ENCODE assay signal across 1 cellular context in the genomic region with DNA sequence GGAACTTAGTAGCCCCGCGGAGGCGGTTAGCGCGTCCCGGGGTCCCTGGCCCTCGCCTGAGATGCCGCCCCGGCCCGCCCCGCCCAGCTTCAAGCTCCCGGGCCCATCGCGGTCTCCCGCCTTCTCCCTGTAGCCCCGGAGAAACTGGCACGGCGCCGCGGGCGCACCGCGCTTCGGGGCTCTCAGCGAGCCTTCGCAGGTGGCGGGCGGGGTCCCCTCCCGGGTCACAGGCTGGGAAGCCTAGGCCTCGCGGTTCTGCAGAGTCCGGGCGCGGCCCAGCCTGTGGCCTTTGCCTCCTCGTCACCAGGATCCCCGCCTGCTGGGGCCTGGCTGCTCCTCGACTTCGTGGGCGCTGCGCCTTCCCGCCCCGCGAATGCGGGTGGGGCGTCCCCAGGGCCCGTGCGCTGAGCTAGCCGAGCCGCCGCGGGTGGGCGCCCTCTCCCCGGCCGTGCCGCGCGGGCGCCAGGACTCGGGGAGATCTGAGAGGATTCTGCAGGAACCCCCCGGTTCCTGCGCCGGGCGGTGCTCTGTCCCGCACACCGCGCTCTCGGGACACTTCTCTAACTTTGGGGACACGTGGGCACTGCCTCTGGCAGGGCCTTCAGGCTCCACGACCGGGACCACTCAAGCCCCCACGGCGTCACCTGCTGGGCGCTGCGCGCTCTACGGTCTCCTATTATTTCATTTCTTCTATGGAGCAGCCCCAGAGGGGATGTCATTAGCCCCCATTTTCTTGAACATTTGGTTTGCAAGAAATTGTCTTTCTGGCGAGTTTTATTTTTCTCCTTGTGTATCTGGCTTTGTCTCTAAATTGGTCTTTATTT.
A peak's percentile ranks its signal among the peaks of the same experiment; 100 is the strongest.
TF ChIP-seq lines count a peak whose summit lies in the region.

No MANE protein-coding gene starts in this region.

TF ChIP-seq in K562, 482 proteins besides CTCF, POLR2A, EP300 and RAD21 (continued from another document and continues in another):
- TF ChIP-seq, protein P1, sequence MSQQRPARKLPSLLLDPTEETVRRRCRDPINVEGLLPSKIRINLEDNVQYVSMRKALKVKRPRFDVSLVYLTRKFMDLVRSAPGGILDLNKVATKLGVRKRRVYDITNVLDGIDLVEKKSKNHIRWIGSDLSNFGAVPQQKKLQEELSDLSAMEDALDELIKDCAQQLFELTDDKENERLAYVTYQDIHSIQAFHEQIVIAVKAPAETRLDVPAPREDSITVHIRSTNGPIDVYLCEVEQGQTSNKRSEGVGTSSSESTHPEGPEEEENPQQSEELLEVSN (IDR thresholded peaks at IDR 0.05; ENCODE audit: borderline replicate concordance in 1 of 2, extremely low read depth in 1 of 2, insufficient read depth in 1 of 2, insufficient read length in 1 of 2, low read depth in 1 of 2, low read length in 1 of 2, poor library complexity in 1 of 2, severe bottlenecking in 1 of 2) = peak; percentile 88 to 93
- TF ChIP-seq, protein P2, sequence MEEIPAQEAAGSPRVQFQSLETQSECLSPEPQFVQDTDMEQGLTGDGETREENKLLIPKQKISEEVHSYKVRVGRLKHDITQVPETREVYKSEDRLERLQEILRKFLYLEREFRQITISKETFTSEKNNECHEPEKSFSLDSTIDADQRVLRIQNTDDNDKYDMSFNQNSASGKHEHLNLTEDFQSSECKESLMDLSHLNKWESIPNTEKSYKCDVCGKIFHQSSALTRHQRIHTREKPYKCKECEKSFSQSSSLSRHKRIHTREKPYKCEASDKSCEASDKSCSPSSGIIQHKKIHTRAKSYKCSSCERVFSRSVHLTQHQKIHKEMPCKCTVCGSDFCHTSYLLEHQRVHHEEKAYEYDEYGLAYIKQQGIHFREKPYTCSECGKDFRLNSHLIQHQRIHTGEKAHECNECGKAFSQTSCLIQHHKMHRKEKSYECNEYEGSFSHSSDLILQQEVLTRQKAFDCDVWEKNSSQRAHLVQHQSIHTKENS (CRISPR knock-in tag; IDR thresholded peaks at IDR 0.05) = no peak
- TF ChIP-seq GATA2 (CRISPR knock-in tag; IDR thresholded peaks at IDR 0.05) (no peak), ZFPM2 (CRISPR knock-in tag; IDR thresholded peaks at IDR 0.05) (no peak), ZBTB17 (CRISPR knock-in tag; IDR thresholded peaks at IDR 0.05) (no peak), CEBPB (tag; IDR thresholded peaks at IDR 0.05) (no peak), TCF7L2 (IDR thresholded peaks at IDR 0.05; ENCODE audit: low read depth, low read length) (no peak), ZNF3 (CRISPR knock-in tag; IDR thresholded peaks at IDR 0.05) (no peak), ARNT (IDR thresholded peaks at IDR 0.05) (no peak), HIVEP1 (CRISPR knock-in tag; IDR thresholded peaks at IDR 0.05) (no peak), ZBTB8A (IDR thresholded peaks at IDR 0.05; ENCODE audit: partially characterized antibody) (no peak), STAT5A (IDR thresholded peaks at IDR 0.05; ENCODE audit: borderline replicate concordance, low read length) (no peak), ZNF224 (CRISPR knock-in tag; IDR thresholded peaks at IDR 0.05) (peak; percentile 22; the same call in 1 of the 2 replicates), HDAC8 (tag; IDR thresholded peaks at IDR 0.05) (no peak), ESRRB (CRISPR knock-in tag; IDR thresholded peaks at IDR 0.05; ENCODE audit: borderline replicate concordance) (no peak), HDGF (IDR thresholded peaks at IDR 0.05) (no peak), NR2C2 (CRISPR knock-in tag; IDR thresholded peaks at IDR 0.05) (no peak), NR2C2 (tag; IDR thresholded peaks at IDR 0.05) (no peak), SREBF2 (CRISPR knock-in tag; IDR thresholded peaks at IDR 0.05) (no peak), ZBED1 (IDR thresholded peaks at IDR 0.05) (no peak), FOSL1 (tag; conservative IDR thresholded peaks at IDR 0.05) (peak; percentile 19; the same call in 1 of the 2 replicates), TBL1XR1 (IDR thresholded peaks at IDR 0.05; ENCODE audit: low read length in 2 of 2) (no peak), TAF9B (IDR thresholded peaks at IDR 0.05; ENCODE audit: partially characterized antibody) (no peak)
- TF ChIP-seq, protein P3, sequence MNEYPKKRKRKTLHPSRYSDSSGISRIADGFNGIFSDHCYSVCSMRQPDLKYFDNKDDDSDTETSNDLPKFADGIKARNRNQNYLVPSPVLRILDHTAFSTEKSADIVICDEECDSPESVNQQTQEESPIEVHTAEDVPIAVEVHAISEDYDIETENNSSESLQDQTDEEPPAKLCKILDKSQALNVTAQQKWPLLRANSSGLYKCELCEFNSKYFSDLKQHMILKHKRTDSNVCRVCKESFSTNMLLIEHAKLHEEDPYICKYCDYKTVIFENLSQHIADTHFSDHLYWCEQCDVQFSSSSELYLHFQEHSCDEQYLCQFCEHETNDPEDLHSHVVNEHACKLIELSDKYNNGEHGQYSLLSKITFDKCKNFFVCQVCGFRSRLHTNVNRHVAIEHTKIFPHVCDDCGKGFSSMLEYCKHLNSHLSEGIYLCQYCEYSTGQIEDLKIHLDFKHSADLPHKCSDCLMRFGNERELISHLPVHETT (CRISPR knock-in tag; conservative IDR thresholded peaks at IDR 0.05 in 1 of 2, IDR thresholded peaks at IDR 0.05 in 1 of 2) = no peak
- TF ChIP-seq, protein P4, sequence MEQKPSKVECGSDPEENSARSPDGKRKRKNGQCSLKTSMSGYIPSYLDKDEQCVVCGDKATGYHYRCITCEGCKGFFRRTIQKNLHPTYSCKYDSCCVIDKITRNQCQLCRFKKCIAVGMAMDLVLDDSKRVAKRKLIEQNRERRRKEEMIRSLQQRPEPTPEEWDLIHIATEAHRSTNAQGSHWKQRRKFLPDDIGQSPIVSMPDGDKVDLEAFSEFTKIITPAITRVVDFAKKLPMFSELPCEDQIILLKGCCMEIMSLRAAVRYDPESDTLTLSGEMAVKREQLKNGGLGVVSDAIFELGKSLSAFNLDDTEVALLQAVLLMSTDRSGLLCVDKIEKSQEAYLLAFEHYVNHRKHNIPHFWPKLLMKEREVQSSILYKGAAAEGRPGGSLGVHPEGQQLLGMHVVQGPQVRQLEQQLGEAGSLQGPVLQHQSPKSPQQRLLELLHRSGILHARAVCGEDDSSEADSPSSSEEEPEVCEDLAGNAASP (IDR thresholded peaks at IDR 0.05) = no peak
- TF ChIP-seq, protein P5, sequence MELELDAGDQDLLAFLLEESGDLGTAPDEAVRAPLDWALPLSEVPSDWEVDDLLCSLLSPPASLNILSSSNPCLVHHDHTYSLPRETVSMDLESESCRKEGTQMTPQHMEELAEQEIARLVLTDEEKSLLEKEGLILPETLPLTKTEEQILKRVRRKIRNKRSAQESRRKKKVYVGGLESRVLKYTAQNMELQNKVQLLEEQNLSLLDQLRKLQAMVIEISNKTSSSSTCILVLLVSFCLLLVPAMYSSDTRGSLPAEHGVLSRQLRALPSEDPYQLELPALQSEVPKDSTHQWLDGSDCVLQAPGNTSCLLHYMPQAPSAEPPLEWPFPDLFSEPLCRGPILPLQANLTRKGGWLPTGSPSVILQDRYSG (tag; conservative IDR thresholded peaks at IDR 0.05; ENCODE audit: low read depth) = no peak
- TF ChIP-seq, protein P6, sequence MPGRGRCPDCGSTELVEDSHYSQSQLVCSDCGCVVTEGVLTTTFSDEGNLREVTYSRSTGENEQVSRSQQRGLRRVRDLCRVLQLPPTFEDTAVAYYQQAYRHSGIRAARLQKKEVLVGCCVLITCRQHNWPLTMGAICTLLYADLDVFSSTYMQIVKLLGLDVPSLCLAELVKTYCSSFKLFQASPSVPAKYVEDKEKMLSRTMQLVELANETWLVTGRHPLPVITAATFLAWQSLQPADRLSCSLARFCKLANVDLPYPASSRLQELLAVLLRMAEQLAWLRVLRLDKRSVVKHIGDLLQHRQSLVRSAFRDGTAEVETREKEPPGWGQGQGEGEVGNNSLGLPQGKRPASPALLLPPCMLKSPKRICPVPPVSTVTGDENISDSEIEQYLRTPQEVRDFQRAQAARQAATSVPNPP (IDR thresholded peaks at IDR 0.05; ENCODE audit: borderline replicate concordance, insufficient read depth, insufficient read length) = no peak
- TF ChIP-seq, protein P7, sequence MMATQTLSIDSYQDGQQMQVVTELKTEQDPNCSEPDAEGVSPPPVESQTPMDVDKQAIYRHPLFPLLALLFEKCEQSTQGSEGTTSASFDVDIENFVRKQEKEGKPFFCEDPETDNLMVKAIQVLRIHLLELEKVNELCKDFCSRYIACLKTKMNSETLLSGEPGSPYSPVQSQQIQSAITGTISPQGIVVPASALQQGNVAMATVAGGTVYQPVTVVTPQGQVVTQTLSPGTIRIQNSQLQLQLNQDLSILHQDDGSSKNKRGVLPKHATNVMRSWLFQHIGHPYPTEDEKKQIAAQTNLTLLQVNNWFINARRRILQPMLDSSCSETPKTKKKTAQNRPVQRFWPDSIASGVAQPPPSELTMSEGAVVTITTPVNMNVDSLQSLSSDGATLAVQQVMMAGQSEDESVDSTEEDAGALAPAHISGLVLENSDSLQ (IDR thresholded peaks at IDR 0.05) = no peak
- TF ChIP-seq, protein P8, sequence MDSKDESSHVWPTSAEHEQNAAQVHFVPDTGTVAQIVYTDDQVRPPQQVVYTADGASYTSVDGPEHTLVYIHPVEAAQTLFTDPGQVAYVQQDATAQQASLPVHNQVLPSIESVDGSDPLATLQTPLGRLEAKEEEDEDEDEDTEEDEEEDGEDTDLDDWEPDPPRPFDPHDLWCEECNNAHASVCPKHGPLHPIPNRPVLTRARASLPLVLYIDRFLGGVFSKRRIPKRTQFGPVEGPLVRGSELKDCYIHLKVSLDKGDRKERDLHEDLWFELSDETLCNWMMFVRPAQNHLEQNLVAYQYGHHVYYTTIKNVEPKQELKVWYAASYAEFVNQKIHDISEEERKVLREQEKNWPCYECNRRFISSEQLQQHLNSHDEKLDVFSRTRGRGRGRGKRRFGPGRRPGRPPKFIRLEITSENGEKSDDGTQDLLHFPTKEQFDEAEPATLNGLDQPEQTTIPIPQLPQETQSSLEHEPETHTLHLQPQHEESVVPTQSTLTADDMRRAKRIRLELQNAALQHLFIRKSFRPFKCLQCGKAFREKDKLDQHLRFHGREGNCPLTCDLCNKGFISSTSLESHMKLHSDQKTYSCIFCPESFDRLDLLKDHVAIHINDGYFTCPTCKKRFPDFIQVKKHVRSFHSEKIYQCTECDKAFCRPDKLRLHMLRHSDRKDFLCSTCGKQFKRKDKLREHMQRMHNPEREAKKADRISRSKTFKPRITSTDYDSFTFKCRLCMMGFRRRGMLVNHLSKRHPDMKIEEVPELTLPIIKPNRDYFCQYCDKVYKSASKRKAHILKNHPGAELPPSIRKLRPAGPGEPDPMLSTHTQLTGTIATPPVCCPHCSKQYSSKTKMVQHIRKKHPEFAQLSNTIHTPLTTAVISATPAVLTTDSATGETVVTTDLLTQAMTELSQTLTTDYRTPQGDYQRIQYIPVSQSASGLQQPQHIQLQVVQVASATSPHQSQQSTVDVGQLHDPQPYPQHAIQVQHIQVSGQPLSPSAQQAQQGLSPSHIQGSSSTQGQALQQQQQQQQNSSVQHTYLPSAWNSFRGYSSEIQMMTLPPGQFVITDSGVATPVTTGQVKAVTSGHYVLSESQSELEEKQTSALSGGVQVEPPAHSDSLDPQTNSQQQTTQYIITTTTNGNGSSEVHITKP (IDR thresholded peaks at IDR 0.05; ENCODE audit: partially characterized antibody) = no peak
- TF ChIP-seq, protein P9, sequence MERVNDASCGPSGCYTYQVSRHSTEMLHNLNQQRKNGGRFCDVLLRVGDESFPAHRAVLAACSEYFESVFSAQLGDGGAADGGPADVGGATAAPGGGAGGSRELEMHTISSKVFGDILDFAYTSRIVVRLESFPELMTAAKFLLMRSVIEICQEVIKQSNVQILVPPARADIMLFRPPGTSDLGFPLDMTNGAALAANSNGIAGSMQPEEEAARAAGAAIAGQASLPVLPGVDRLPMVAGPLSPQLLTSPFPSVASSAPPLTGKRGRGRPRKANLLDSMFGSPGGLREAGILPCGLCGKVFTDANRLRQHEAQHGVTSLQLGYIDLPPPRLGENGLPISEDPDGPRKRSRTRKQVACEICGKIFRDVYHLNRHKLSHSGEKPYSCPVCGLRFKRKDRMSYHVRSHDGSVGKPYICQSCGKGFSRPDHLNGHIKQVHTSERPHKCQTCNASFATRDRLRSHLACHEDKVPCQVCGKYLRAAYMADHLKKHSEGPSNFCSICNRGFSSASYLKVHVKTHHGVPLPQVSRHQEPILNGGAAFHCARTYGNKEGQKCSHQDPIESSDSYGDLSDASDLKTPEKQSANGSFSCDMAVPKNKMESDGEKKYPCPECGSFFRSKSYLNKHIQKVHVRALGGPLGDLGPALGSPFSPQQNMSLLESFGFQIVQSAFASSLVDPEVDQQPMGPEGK (CRISPR knock-in tag; IDR thresholded peaks at IDR 0.05; ENCODE audit: borderline replicate concordance) = no peak
- TF ChIP-seq, protein P10, sequence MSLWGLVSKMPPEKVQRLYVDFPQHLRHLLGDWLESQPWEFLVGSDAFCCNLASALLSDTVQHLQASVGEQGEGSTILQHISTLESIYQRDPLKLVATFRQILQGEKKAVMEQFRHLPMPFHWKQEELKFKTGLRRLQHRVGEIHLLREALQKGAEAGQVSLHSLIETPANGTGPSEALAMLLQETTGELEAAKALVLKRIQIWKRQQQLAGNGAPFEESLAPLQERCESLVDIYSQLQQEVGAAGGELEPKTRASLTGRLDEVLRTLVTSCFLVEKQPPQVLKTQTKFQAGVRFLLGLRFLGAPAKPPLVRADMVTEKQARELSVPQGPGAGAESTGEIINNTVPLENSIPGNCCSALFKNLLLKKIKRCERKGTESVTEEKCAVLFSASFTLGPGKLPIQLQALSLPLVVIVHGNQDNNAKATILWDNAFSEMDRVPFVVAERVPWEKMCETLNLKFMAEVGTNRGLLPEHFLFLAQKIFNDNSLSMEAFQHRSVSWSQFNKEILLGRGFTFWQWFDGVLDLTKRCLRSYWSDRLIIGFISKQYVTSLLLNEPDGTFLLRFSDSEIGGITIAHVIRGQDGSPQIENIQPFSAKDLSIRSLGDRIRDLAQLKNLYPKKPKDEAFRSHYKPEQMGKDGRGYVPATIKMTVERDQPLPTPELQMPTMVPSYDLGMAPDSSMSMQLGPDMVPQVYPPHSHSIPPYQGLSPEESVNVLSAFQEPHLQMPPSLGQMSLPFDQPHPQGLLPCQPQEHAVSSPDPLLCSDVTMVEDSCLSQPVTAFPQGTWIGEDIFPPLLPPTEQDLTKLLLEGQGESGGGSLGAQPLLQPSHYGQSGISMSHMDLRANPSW (CRISPR knock-in tag; IDR thresholded peaks at IDR 0.05) = no peak
- TF ChIP-seq, protein P11, sequence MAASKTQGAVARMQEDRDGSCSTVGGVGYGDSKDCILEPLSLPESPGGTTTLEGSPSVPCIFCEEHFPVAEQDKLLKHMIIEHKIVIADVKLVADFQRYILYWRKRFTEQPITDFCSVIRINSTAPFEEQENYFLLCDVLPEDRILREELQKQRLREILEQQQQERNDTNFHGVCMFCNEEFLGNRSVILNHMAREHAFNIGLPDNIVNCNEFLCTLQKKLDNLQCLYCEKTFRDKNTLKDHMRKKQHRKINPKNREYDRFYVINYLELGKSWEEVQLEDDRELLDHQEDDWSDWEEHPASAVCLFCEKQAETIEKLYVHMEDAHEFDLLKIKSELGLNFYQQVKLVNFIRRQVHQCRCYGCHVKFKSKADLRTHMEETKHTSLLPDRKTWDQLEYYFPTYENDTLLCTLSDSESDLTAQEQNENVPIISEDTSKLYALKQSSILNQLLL (CRISPR knock-in tag; IDR thresholded peaks at IDR 0.05; ENCODE audit: borderline replicate concordance) = no peak
